In genomic region chr2:188811522-188811921, GRCh38 we compare ENCODE assay signal across 19 cellular contexts.
DNase-seq lines count a peak whose midpoint lies in the region; ATAC-seq, FAIRE-seq and TF ChIP-seq lines count a peak whose summit lies in the region.
"Had no signal": no experiment of that assay in that cellular context is flagged by ENCODE, and none has a peak within 500 bp of the region (broad histone marks: within the 10 kb centered on the region; RNA-seq: fewer than 3 reads in every experiment).

No MANE protein-coding gene starts in this region.

- H3K4me1 Mint-ChIP-seq in osteocyte (ENCODE audit: unreplicated experiment) = peaks cover 19% of the 10 kb centered on the region
- H3K4me1 Mint-ChIP-seq: nephron progenitor cell had no signal

- DNase-seq in A549 (ENCODE audit: low read depth in 1 of 2, low spot score in 1 of 2) (no peak), LHCN-M2 (ENCODE audit: low read depth) (peak; percentile 81), choroid plexus epithelial cell (ENCODE audit: low read depth) (peak; percentile 85), lung (ENCODE audit: low spot score) (no peak), osteocyte (ENCODE audit: extremely low spot score, unreplicated experiment) (no peak), NCI-H2227 (lab: John Stamatoyannopoulos, UW; ENCODE audit: unreplicated experiment) (no peak), SIG-M5 treated with dmso at 0.1 percent for 504 hours (lab: John Stamatoyannopoulos, UW; ENCODE audit: unreplicated experiment) (no peak)
- DNase-seq: activated CD8-positive, alpha-beta memory T cell treated with anti-CD3 and anti-CD28 coated beads for 24 hours; activated naive CD4-positive, alpha-beta T cell; cortex of kidney; DMS79; left colon; NCI-H446; nephron progenitor cell had no signal

- POLR2A ChIA-PET in A549 (lab: Yijun Ruan, JAX) = no interaction called here

- H3K9me3 ChIP-seq in A549 (no peaks in the 10 kb centered on the region), lung (ENCODE audit: control insufficient read depth in 2 of 2, insufficient read depth in 1 of 2, low read length in 1 of 2) (no peaks in the 10 kb centered on the region)

- no peak overlapping the region for H3K27ac ChIP-seq in A549
- H3K27ac ChIP-seq in lung (ENCODE audit: low read depth in 1 of 2, low read length in 1 of 2) = no peak overlapping the region
- H3K27ac ChIP-seq: HL-60 had no signal

- TF ChIP-seq POLR2A in A549 (IDR thresholded peaks at IDR 0.05; ENCODE audit: low read length) = no peak

- H3K4me1 ChIP-seq in A549 = no peaks in the 10 kb centered on the region
- no peaks in the 10 kb centered on the region for H3K4me1 ChIP-seq in lung (ENCODE audit: control insufficient read depth in 2 of 2, insufficient read depth in 2 of 2, low read length in 2 of 2)

- CTCF ChIA-PET in A549 (lab: Yijun Ruan, JAX) = no interaction called here

- WGBS in A549 (ENCODE audit: missing lambda C conversion rate) = 8% methylated on average over 1 of the region's 1 CpG
- 47 to 58% methylated on average over 1 of the region's 1 CpG for WGBS in lung, 2 donors

- no peak for FAIRE-seq in A549 (lab: Jason Lieb, UNC)
- FAIRE-seq: GM12892, TTC549 had no signal

- TF ChIP-seq CTCF in A549 (IDR thresholded peaks at IDR 0.05) = no peak
- no peak for TF ChIP-seq CTCF in choroid plexus epithelial cell (conservative IDR thresholded peaks at IDR 0.05; ENCODE audit: low read depth, low read length)
- no peak for TF ChIP-seq CTCF in lung (IDR thresholded peaks at IDR 0.05; ENCODE audit: control extremely low read depth, extremely low read depth)
- no peak for TF ChIP-seq CTCF in osteocyte (IDR thresholded peaks at IDR 0.05)

- no peak for TF ChIP-seq RAD21 in A549 (conservative IDR thresholded peaks at IDR 0.05 in 1 of 2, IDR thresholded peaks at IDR 0.05 in 1 of 2)

- ATAC-seq in A549 (no peak), lung (ENCODE audit: insufficient read depth, low FRiP score) (peak; percentile 53), GM19035 (IDR thresholded peaks at IDR 0.05; ENCODE audit: unreplicated experiment) (no peak)
- ATAC-seq: left colon had no signal

- no peak for TF ChIP-seq EP300 in A549 (IDR thresholded peaks at IDR 0.05)

- H3K4me3 ChIP-seq in A549 (no peak overlapping the region), choroid plexus epithelial cell (ENCODE audit: low read depth, low read length) (no peak overlapping the region), lung (no peak overlapping the region)

- H3K27me3 ChIP-seq in lung (ENCODE audit: control insufficient read depth, insufficient read depth) = no peaks in the 10 kb centered on the region

- H3K36me3 ChIP-seq in lung (ENCODE audit: control insufficient read depth in 2 of 2, insufficient read depth in 2 of 2, low read length in 2 of 2) = no peaks in the 10 kb centered on the region

- H3K36me3 Mint-ChIP-seq in osteocyte (ENCODE audit: unreplicated experiment) = no peaks in the 10 kb centered on the region
- H3K36me3 Mint-ChIP-seq: type B pancreatic cell had no signal

- no peaks in the 10 kb centered on the region for H3K27me3 Mint-ChIP-seq in osteocyte (ENCODE audit: unreplicated experiment)
- H3K27me3 Mint-ChIP-seq: type B pancreatic cell had no signal

- H3K4me2 ChIP-seq in A549 = no peak overlapping the region

- H3K9me3 Mint-ChIP-seq in osteocyte (ENCODE audit: unreplicated experiment) = peaks cover 5% of the 10 kb centered on the region
- H3K9me3 Mint-ChIP-seq: nephron progenitor cell, type B pancreatic cell had no signal

- H3K4me3 Mint-ChIP-seq in osteocyte (ENCODE audit: unreplicated experiment) = no peak overlapping the region
- H3K4me3 Mint-ChIP-seq: nephron progenitor cell, type B pancreatic cell had no signal

- no peak overlapping the region for H3K27ac Mint-ChIP-seq in osteocyte (ENCODE audit: unreplicated experiment)
- H3K27ac Mint-ChIP-seq: nephron progenitor cell, type B pancreatic cell had no signal

TF ChIP-seq in A549, 52 proteins besides CTCF, POLR2A, EP300 and RAD21:
- TF ChIP-seq HOXA7 (CRISPR knock-in tag; IDR thresholded peaks at IDR 0.05) (no peak), ZNF302 (CRISPR knock-in tag; IDR thresholded peaks at IDR 0.05) (no peak), ELK1 (IDR thresholded peaks at IDR 0.05; ENCODE audit: low read depth, low read length) (no peak), JUN (IDR thresholded peaks at IDR 0.05) (no peak), FOSL2 (IDR thresholded peaks at IDR 0.05) (no peak), FOSL2 (CRISPR knock-in tag; IDR thresholded peaks at IDR 0.05) (peak; percentile 24; the same call in 1 of the 2 replicates)

Comparison
In these comparisons a context has a peak if more than half of its experiments do, and no peak if none do; other contexts are left out.
1. DNase-seq: peak in LHCN-M2 (single experiment) and choroid plexus epithelial cell (single experiment); none in A549 (0 of 2), lung (single experiment), osteocyte (single experiment), NCI-H2227 (single experiment) and SIG-M5 treated with dmso at 0.1 percent for 504 hours (single experiment).